ENCODE assay signal across 14 cellular contexts in the genomic region with DNA sequence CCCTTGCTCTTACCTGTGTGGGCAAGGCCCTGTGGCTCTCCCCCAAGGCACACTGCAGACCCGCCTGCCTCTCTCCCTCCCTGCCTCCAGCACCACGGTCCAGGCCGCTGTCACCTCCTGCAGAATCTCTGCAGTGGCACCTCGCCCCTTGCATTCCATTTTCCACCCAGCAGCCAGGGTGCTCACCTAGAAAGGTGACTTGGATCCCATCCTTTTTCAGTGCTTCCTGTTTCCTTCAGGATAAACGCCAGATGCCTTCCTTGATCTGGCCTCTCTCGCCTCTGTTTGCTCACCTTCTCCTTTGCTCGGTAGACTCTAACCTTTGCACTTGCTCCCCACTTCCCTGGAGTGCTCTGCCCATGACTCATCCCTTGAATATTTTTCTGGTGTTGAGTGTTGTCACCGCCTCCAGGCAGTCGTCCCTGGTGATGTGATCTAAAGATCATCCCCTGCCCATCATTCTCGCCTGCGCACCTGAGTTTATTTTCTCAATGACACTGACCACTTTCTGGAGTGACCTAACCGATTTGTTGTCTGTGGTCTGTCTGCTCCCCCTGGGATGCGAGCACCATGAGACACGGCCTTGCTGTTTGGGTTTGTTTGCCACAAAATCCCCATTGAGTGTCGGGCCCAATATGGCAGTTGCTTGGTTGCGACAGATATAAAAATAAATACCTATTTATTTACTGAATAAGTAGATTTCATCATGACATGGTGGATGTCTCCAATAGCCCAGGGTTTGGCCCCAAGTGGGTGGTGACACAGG.
DNase-seq lines count a peak whose midpoint lies in the region; ATAC-seq and TF ChIP-seq lines count a peak whose summit lies in the region.
"Had no signal": no experiment of that assay in that cellular context is flagged by ENCODE, and none has a peak within 500 bp of the region (broad histone marks: within the 10 kb centered on the region; RNA-seq: fewer than 3 reads in every experiment).

No MANE protein-coding gene starts in this region.

- ATAC-seq in activated CD4-positive, CD25-positive, alpha-beta regulatory T cell treated with anti-CD3 and anti-CD28 coated beads, Interleukin-2, amount 50 U/mL, for 24 hours, result no peak
- ATAC-seq: T-helper 17 cell had no signal

- H3K27ac Mint-ChIP-seq in Calu3 (ENCODE audit: unreplicated experiment), result peak overlapping the region; percentile 48
- H3K27ac Mint-ChIP-seq in neural crest cell (ENCODE audit: unreplicated experiment), result peak overlapping the region; percentile 3
- H3K27ac Mint-ChIP-seq: memory B cell, T-helper 17 cell had no signal

- H3K4me1 ChIP-seq in HUES64 (ENCODE audit: insufficient read depth, low read length) (peaks cover 11% of the 10 kb centered on the region; the same call in 1 of the 2 replicates), suprapubic skin (peaks cover 16% of the 10 kb centered on the region)

- H3K36me3 Mint-ChIP-seq in Calu3 (ENCODE audit: insufficient read depth, unreplicated experiment) (no peaks in the 10 kb centered on the region), neural crest cell (ENCODE audit: low read depth) (no peaks in the 10 kb centered on the region)

- DNase-seq in Calu3 (peak; percentile 46), brain microvascular endothelial cell (no peak), neural crest cell (ENCODE audit: low read depth, low spot score) (no peak), NCI-H2081 (lab: John Stamatoyannopoulos, UW) (no peak), suprapubic skin (ENCODE audit: low spot score in 2 of 2) (no peak), cortex of kidney (lab: John Stamatoyannopoulos, UW) (no peak)
- DNase-seq: NCI-H446, T-helper 17 cell had no signal

- H3K9me3 Mint-ChIP-seq in Calu3 (ENCODE audit: low read depth, unreplicated experiment), result no peaks in the 10 kb centered on the region
- H3K9me3 Mint-ChIP-seq in neural crest cell, result no peaks in the 10 kb centered on the region
- H3K9me3 Mint-ChIP-seq: central memory CD8-positive, alpha-beta T cell; memory B cell had no signal

- H3K9me3 ChIP-seq in HUES64 (ENCODE audit: insufficient read depth, low read depth, low read length), result no peaks in the 10 kb centered on the region
- H3K9me3 ChIP-seq in suprapubic skin, result no peaks in the 10 kb centered on the region
- H3K9me3 ChIP-seq: right atrium auricular region had no signal

- H3K9ac ChIP-seq in HUES64 (ENCODE audit: low read depth, low read length), result no peak overlapping the region
- H3K9ac ChIP-seq: KMS-11 had no signal

- in situ Hi-C loops in brain microvascular endothelial cell (cut with HindIII; ENCODE audit: low pct_ligation_motif_present, low sequenced_read_pairs), result no loop called here

- no peak for TF ChIP-seq EP300 in suprapubic skin (IDR thresholded peaks at IDR 0.05)

- TF ChIP-seq CTCF in Calu3 (IDR thresholded peaks at IDR 0.05; ENCODE audit: unreplicated experiment) (no peak), brain microvascular endothelial cell (IDR thresholded peaks at IDR 0.05; ENCODE audit: low read depth, low read length, missing control alignments) (no peak), neural crest cell (conservative IDR thresholded peaks at IDR 0.05) (no peak), suprapubic skin (IDR thresholded peaks at IDR 0.05) (no peak)

- intact Hi-C loops in Calu3 (cut with micrococcal nuclease; ENCODE audit: unreplicated experiment), result no loop called here

- H3K4me1 Mint-ChIP-seq in Calu3 (ENCODE audit: low read depth, unreplicated experiment) (peaks cover 30% of the 10 kb centered on the region), neural crest cell (peaks cover 4% of the 10 kb centered on the region)

- H3K4me3 ChIP-seq in HUES64 (ENCODE audit: low read length), result no peak overlapping the region
- no peak overlapping the region for H3K4me3 ChIP-seq in brain microvascular endothelial cell (ENCODE audit: low read depth, low read length)
- no peak overlapping the region for H3K4me3 ChIP-seq in suprapubic skin
- H3K4me3 ChIP-seq: right atrium auricular region had no signal

- no peak for TF ChIP-seq POLR2A in suprapubic skin (IDR thresholded peaks at IDR 0.05)

- 0 out of 2 replicates have a peak overlapping the region, but pooled peaks have one; percentile 35 for H3K27ac ChIP-seq in HUES64 (ENCODE audit: low read depth, low read length)
- peak overlapping the region; percentile 24 for H3K27ac ChIP-seq in brain microvascular endothelial cell
- H3K27ac ChIP-seq in suprapubic skin, result no peak overlapping the region
- H3K27ac ChIP-seq: KMS-11, right atrium auricular region had no signal

- H3K36me3 ChIP-seq in HUES64 (ENCODE audit: insufficient read depth, low read length) (no peaks in the 10 kb centered on the region), brain microvascular endothelial cell (replicated peaks) (peaks cover 4% of the 10 kb centered on the region), suprapubic skin (peaks cover 11% of the 10 kb centered on the region)
- H3K36me3 ChIP-seq: right atrium auricular region had no signal

- H3K4me3 Mint-ChIP-seq in Calu3 (ENCODE audit: low read depth, unreplicated experiment) (peak overlapping the region; percentile 18), neural crest cell (no peak overlapping the region)
- H3K4me3 Mint-ChIP-seq: central memory CD8-positive, alpha-beta T cell; memory B cell; T-helper 17 cell had no signal

- no TSS peak for BruUV-seq in Calu3 (replicated peaks; lab: Mats Ljungman, UMichigan)

- whole genome bisulfite sequencing in HUES64, result 67% methylated on average over 15 of the region's 16 CpGs
- WGBS in suprapubic skin, result 84% methylated on average over 16 of the region's 16 CpGs

- H3K27me3 Mint-ChIP-seq in Calu3 (ENCODE audit: unreplicated experiment) (no peaks in the 10 kb centered on the region), neural crest cell (ENCODE audit: low read depth) (no peaks in the 10 kb centered on the region)
- H3K27me3 Mint-ChIP-seq: central memory CD8-positive, alpha-beta T cell; memory B cell; T-helper 17 cell had no signal

- no peaks in the 10 kb centered on the region for H3K27me3 ChIP-seq in HUES64 (ENCODE audit: insufficient read depth, low read length)
- H3K27me3 ChIP-seq in brain microvascular endothelial cell (replicated peaks), result no peaks in the 10 kb centered on the region
- no peaks in the 10 kb centered on the region for H3K27me3 ChIP-seq in suprapubic skin
- H3K27me3 ChIP-seq: right atrium auricular region had no signal

- CTCF ChIA-PET in Calu3 (lab: Charles Lee), result interaction anchor here (1.0 to 1.3 kb wide), 2 partner anchors 12 to 48 kb away, joined by 3 to 4 read pairs; no protein-coding TSS in a partner anchor
